Comparison of ENCODE assay signal across 21 cellular contexts in the genomic region with DNA sequence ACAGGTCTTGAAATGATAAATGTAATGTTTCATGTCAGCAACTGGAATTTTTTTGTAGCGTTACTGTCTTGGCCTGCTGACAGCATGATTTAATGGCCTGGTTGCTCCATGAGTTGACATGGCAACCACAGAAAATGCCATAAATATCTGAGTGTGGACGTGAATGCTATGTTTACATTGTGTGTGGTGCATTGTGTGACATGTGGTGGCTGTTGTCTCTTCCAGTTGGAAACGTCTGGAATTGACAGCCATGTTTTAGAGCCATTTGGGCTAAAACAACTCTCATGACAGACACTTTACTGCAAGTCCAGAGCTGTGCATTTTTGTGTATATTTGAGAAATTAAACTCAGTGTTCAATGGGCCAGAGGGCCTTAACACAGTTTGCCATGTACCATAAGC.
DNase-seq lines count a peak whose midpoint lies in the region; ATAC-seq and TF ChIP-seq lines count a peak whose summit lies in the region.
"Had no signal": no experiment of that assay in that cellular context is flagged by ENCODE, and none has a peak within 500 bp of the region (broad histone marks: within the 10 kb centered on the region; RNA-seq: fewer than 3 reads in every experiment).

No MANE protein-coding gene starts in this region.

- no peaks in the 10 kb centered on the region for H3K79me2 ChIP-seq in smooth muscle cell (ENCODE audit: low read depth)

- no peak overlapping the region for H3K27ac ChIP-seq in smooth muscle cell (ENCODE audit: low read depth)
- H3K27ac ChIP-seq: PC-9, tibial artery, WERI-Rb-1 had no signal

- no peaks in the 10 kb centered on the region for H4K20me1 ChIP-seq in smooth muscle cell (ENCODE audit: low read depth)

- H3K9me3 ChIP-seq in smooth muscle cell (replicated peaks; ENCODE audit: low read depth) = no peaks in the 10 kb centered on the region
- H3K9me3 ChIP-seq: tibial artery had no signal

- no peak for ATAC-seq in GM21576 (IDR thresholded peaks at IDR 0.05; ENCODE audit: unreplicated experiment)
- ATAC-seq: CD8-positive, alpha-beta T cell; GM12878; HCT116 had no signal

- peak overlapping the region; percentile 9 for H3K4me2 ChIP-seq in smooth muscle cell
- H3K4me2 ChIP-seq: PC-9 had no signal

- peaks cover 22% of the 10 kb centered on the region for H3K27me3 ChIP-seq in smooth muscle cell (ENCODE audit: low read depth)
- H3K27me3 ChIP-seq: tibial artery had no signal

- H2AFZ ChIP-seq in smooth muscle cell (ENCODE audit: low read depth) = no peak overlapping the region
- H2AFZ ChIP-seq: PC-9 had no signal

- H3K4me1 ChIP-seq in smooth muscle cell (ENCODE audit: low read depth) = no peaks in the 10 kb centered on the region
- H3K4me1 ChIP-seq: tibial artery had no signal

- H3K36me3 ChIP-seq in smooth muscle cell (ENCODE audit: low read depth) = no peaks in the 10 kb centered on the region
- H3K36me3 ChIP-seq: tibial artery, WERI-Rb-1 had no signal

- H3K4me3 ChIP-seq in smooth muscle cell = no peak overlapping the region
- H3K4me3 ChIP-seq: GM12878, PC-9, tibial artery had no signal

- TF ChIP-seq CTCF in smooth muscle cell (IDR thresholded peaks at IDR 0.05; ENCODE audit: borderline replicate concordance, insufficient read depth, poor library complexity, severe bottlenecking) = no peak

- WGBS in smooth muscle cell (ENCODE audit: low lambda C conversion rate) = 5% methylated on average over 3 of the region's 3 CpGs

- DNase-seq in NCI-H1105 treated with DMSO at 0.1 percent for 48 hours (lab: John Stamatoyannopoulos, UW) (peak; percentile 8), NCI-H1105 (lab: John Stamatoyannopoulos, UW) (no peak), NCI-H774 (lab: John Stamatoyannopoulos, UW) (peak; percentile 13), fibroblast of gingiva (ENCODE audit: low read depth) (peak; percentile 16), smooth muscle cell (lab: John Stamatoyannopoulos, UW; ENCODE audit: unreplicated experiment) (no peak), cortex of kidney (lab: John Stamatoyannopoulos, UW) (no peak), NCI-H2196 (lab: John Stamatoyannopoulos, UW; ENCODE audit: unreplicated experiment) (no peak)
- DNase-seq: 8988T; amniotic stem cell; CD8-positive, alpha-beta T cell; head of caudate nucleus; islet precursor cell; NCI-H1092; nucleus accumbens; PC-9; stimulated activated CD4-positive, alpha-beta T cell treated with anti-CD3 and anti-CD28 coated beads, Interleukin-4, amount 100 ng/mL, for 4 hours; tibial artery; WERI-Rb-1 had no signal

- no peaks in the 10 kb centered on the region for H3F3A ChIP-seq in smooth muscle cell (ENCODE audit: low read depth)

- H3K9ac ChIP-seq in smooth muscle cell (ENCODE audit: low read depth) = no peak overlapping the region

Comparison
In these comparisons a context has a peak if more than half of its experiments do, and no peak if none do; other contexts are left out.
1. DNase-seq: peak in NCI-H1105 treated with DMSO at 0.1 percent for 48 hours (single experiment), NCI-H774 (single experiment) and fibroblast of gingiva (single experiment); none in NCI-H1105 (single experiment), smooth muscle cell (single experiment), cortex of kidney (single experiment) and NCI-H2196 (single experiment).